In the genomic region with DNA sequence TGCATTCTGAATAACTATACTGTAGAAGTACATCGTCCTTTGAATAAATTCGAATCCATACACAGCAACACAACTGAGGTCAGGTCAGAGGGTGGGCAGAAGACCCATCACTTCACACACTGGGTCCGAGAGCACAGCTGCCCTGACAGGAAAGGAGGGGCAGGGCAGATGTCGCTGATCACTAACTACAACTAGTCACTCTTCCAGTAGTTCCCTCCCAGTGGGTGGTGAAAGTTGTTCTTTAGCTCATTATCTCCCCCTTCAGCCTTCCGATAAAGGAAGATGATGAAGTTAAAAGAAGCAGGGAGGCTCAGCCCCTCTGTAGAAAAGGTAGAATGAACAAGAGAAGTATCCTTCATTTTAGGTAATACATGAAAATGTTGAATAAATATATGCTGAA, we compare ENCODE assay signal across 9 cellular contexts.
DNase-seq lines count a peak whose midpoint lies in the region; ATAC-seq and TF ChIP-seq lines count a peak whose summit lies in the region.
"Had no signal": no experiment of that assay in that cellular context is flagged by ENCODE, and none has a peak within 500 bp of the region (broad histone marks: within the 10 kb centered on the region; RNA-seq: fewer than 3 reads in every experiment).

No MANE protein-coding gene starts in this region.

- H3K9me3 ChIP-seq in right cardiac atrium (ENCODE audit: control insufficient read depth, low read length) (no peaks in the 10 kb centered on the region), upper lobe of right lung (no peaks in the 10 kb centered on the region)

- WGBS in right cardiac atrium, result 46% methylated on average over 5 of the region's 5 CpGs

- no peaks in the 10 kb centered on the region for H3K9me3 Mint-ChIP-seq in activated T-helper 1 cell treated with anti-CD3 and anti-CD28 coated beads, Interleukin-12 subunit alpha, Interleukin-12 subunit beta, Interleukin-2, Interleukin-4 antibody, amounts not matched to agents 30 ng/mL and 10 ng/mL and 1 ng/mL, durations not matched to agents 14 hours and 24 hours and 36 hours
- H3K9me3 Mint-ChIP-seq in stimulated activated memory B cell treated with anti-CD40 and anti-IgM and Interleukin-4, amounts not matched to agents 10 μg/mL and 1 μg/mL and 100 μg/mL, for 72 hours, result peaks cover 4% of the 10 kb centered on the region

- intact Hi-C loops in left ventricle myocardium superior (cut with micrococcal nuclease) (no loop called here), right cardiac atrium (cut with DNase I) (no loop called here), left colon (cut with DNase I, micrococcal nuclease) (no loop called here), upper lobe of right lung (cut with DNase I) (no loop called here)
- intact Hi-C loops in activated T-helper 1 cell treated with anti-CD3 and anti-CD28 coated beads, Interleukin-12 subunit alpha, Interleukin-12 subunit beta, Interleukin-2, Interleukin-4 antibody, amounts not matched to agents 30 ng/mL and 10 ng/mL and 1 ng/mL, durations not matched to agents 14 hours and 24 hours and 36 hours (cut with micrococcal nuclease), result loop anchor here (1.0 to 5.0 kb wide), 13 partner anchors 130 to 1347 kb away; a partner anchor contains a TSS

- H3K36me3 Mint-ChIP-seq in activated T-helper 1 cell treated with anti-CD3 and anti-CD28 coated beads, Interleukin-12 subunit alpha, Interleukin-12 subunit beta, Interleukin-2, Interleukin-4 antibody, amounts not matched to agents 30 ng/mL and 10 ng/mL and 1 ng/mL, durations not matched to agents 14 hours and 24 hours and 36 hours (ENCODE audit: low read depth), result peaks cover 8% of the 10 kb centered on the region
- H3K36me3 Mint-ChIP-seq in stimulated activated memory B cell treated with anti-CD40 and anti-IgM and Interleukin-4, amounts not matched to agents 10 μg/mL and 1 μg/mL and 100 μg/mL, for 72 hours, result no peaks in the 10 kb centered on the region

- TF ChIP-seq CTCF in upper lobe of right lung (IDR thresholded peaks at IDR 0.05), result no peak

- DNase-seq in left ventricle myocardium superior, result no peak
- no peak for DNase-seq in right cardiac atrium
- peak; percentile 51 for DNase-seq in activated T-helper 1 cell treated with anti-CD3 and anti-CD28 coated beads, Interleukin-12 subunit alpha, Interleukin-12 subunit beta, Interleukin-2, Interleukin-4 antibody, amounts not matched to agents 30 ng/mL and 10 ng/mL and 1 ng/mL, durations not matched to agents 14 hours and 24 hours and 36 hours (ENCODE audit: low spot score)
- peak; percentile 22 to 34 for DNase-seq in left colon
- no peak for DNase-seq in upper lobe of right lung
- DNase-seq in NCI-H187 treated with DMSO at 0.1 percent for 48 hours (lab: John Stamatoyannopoulos, UW), result no peak
- DNase-seq in SIG-M5 treated with dmso at 0.1 percent for 504 hours (lab: John Stamatoyannopoulos, UW; ENCODE audit: unreplicated experiment), result no peak
- DNase-seq: NCI-H1417 treated with DMSO at 0.1 percent for 48 hours had no signal

- H3K4me3 ChIP-seq in right cardiac atrium (ENCODE audit: low read length) (no peak overlapping the region), upper lobe of right lung (no peak overlapping the region)

- peaks cover 76% of the 10 kb centered on the region for H3K4me1 Mint-ChIP-seq in activated T-helper 1 cell treated with anti-CD3 and anti-CD28 coated beads, Interleukin-12 subunit alpha, Interleukin-12 subunit beta, Interleukin-2, Interleukin-4 antibody, amounts not matched to agents 30 ng/mL and 10 ng/mL and 1 ng/mL, durations not matched to agents 14 hours and 24 hours and 36 hours (ENCODE audit: low read depth)
- H3K4me1 Mint-ChIP-seq in stimulated activated memory B cell treated with anti-CD40 and anti-IgM and Interleukin-4, amounts not matched to agents 10 μg/mL and 1 μg/mL and 100 μg/mL, for 72 hours, result no peaks in the 10 kb centered on the region

- H3K4me1 ChIP-seq in right cardiac atrium (ENCODE audit: control insufficient read depth, insufficient read depth, low read length) (no peaks in the 10 kb centered on the region), upper lobe of right lung (peaks cover 7% of the 10 kb centered on the region)

- no peaks in the 10 kb centered on the region for H3K27me3 ChIP-seq in right cardiac atrium (ENCODE audit: control insufficient read depth, insufficient read depth)
- no peaks in the 10 kb centered on the region for H3K27me3 ChIP-seq in upper lobe of right lung

- peak overlapping the region; percentile 97 for H3K27ac Mint-ChIP-seq in activated T-helper 1 cell treated with anti-CD3 and anti-CD28 coated beads, Interleukin-12 subunit alpha, Interleukin-12 subunit beta, Interleukin-2, Interleukin-4 antibody, amounts not matched to agents 30 ng/mL and 10 ng/mL and 1 ng/mL, durations not matched to agents 14 hours and 24 hours and 36 hours
- no peak overlapping the region for H3K27ac Mint-ChIP-seq in stimulated activated memory B cell treated with anti-CD40 and anti-IgM and Interleukin-4, amounts not matched to agents 10 μg/mL and 1 μg/mL and 100 μg/mL, for 72 hours

- peak overlapping the region; percentile 93 for H3K4me3 Mint-ChIP-seq in activated T-helper 1 cell treated with anti-CD3 and anti-CD28 coated beads, Interleukin-12 subunit alpha, Interleukin-12 subunit beta, Interleukin-2, Interleukin-4 antibody, amounts not matched to agents 30 ng/mL and 10 ng/mL and 1 ng/mL, durations not matched to agents 14 hours and 24 hours and 36 hours
- no peak overlapping the region for H3K4me3 Mint-ChIP-seq in stimulated activated memory B cell treated with anti-CD40 and anti-IgM and Interleukin-4, amounts not matched to agents 10 μg/mL and 1 μg/mL and 100 μg/mL, for 72 hours

- no peaks in the 10 kb centered on the region for H3K36me3 ChIP-seq in upper lobe of right lung

- no peaks in the 10 kb centered on the region for H3K27me3 Mint-ChIP-seq in activated T-helper 1 cell treated with anti-CD3 and anti-CD28 coated beads, Interleukin-12 subunit alpha, Interleukin-12 subunit beta, Interleukin-2, Interleukin-4 antibody, amounts not matched to agents 30 ng/mL and 10 ng/mL and 1 ng/mL, durations not matched to agents 14 hours and 24 hours and 36 hours (ENCODE audit: insufficient read depth)
- H3K27me3 Mint-ChIP-seq in stimulated activated memory B cell treated with anti-CD40 and anti-IgM and Interleukin-4, amounts not matched to agents 10 μg/mL and 1 μg/mL and 100 μg/mL, for 72 hours, result no peaks in the 10 kb centered on the region

- peak; percentile 28 for ATAC-seq in left ventricle myocardium superior
- no peak for ATAC-seq in right cardiac atrium
- ATAC-seq in left colon, result peak; percentile 71
- peak; percentile 49 for ATAC-seq in upper lobe of right lung
- no peak for ATAC-seq in stimulated activated memory B cell treated with anti-CD40 and anti-IgM and Interleukin-4, amounts not matched to agents 10 μg/mL and 1 μg/mL and 100 μg/mL, for 72 hours

- no peak overlapping the region for H3K27ac ChIP-seq in right cardiac atrium (ENCODE audit: low read length)
- peak overlapping the region; percentile 20 for H3K27ac ChIP-seq in upper lobe of right lung

Comparison
In these comparisons a context has a peak if more than half of its experiments do, and no peak if none do; other contexts are left out.
1. ATAC-seq: peak in left ventricle myocardium superior (single experiment), left colon (single experiment) and upper lobe of right lung (single experiment); none in right cardiac atrium (0 of 2) and stimulated activated memory B cell treated with anti-CD40 and anti-IgM and Interleukin-4, amounts not matched to agents 10 μg/mL and 1 μg/mL and 100 μg/mL, for 72 hours (single experiment).
2. DNase-seq: peak in activated T-helper 1 cell treated with anti-CD3 and anti-CD28 coated beads, Interleukin-12 subunit alpha, Interleukin-12 subunit beta, Interleukin-2, Interleukin-4 antibody, amounts not matched to agents 30 ng/mL and 10 ng/mL and 1 ng/mL, durations not matched to agents 14 hours and 24 hours and 36 hours (single experiment) and left colon (2 of 2); none in left ventricle myocardium superior (single experiment), right cardiac atrium (0 of 3), upper lobe of right lung (single experiment), NCI-H187 treated with DMSO at 0.1 percent for 48 hours (single experiment) and SIG-M5 treated with dmso at 0.1 percent for 504 hours (single experiment).